8 cellular contexts compared by ENCODE assay signal in the genomic region with DNA sequence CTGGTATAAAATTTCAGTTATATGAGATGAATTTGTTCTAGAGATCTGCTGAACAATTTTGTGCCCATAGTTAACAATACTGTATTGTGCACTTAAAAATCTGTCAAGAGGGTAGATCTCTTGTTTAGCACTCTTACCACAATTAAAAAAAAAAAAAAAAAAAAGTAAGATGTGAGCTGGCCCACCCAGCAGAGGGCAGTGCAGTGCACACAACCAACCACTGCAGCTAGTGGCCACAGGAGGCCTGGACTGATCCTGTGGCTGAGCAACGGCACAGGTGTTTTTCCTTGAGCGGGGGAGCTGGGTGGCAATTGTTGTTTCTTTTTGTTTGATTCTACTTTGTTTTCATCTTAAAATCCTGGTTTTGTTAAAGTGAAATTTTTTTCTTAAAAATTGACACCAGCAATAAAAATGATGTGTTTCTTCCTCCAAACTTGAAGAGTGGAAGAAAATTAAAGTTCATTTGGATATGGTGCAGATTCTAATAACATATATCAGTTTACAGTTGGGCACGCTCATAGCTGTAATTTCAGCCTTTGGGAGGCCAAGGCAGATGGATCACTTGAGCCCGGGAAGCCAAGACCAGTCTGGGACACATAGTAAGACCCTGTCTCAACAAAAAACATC.
DNase-seq lines count a peak whose midpoint lies in the region; ATAC-seq and TF ChIP-seq lines count a peak whose summit lies in the region.

No MANE protein-coding gene starts in this region.

- no peak overlapping the region for H3K27ac Mint-ChIP-seq in activated T-helper 17 cell treated with anti-CD3 and anti-CD28 coated beads, Interleukin-2, amount 50 U/mL, for 72 hours

- H3K36me3 ChIP-seq in Peyer's patch: no peaks in the 10 kb centered on the region

- peak; percentile 30 for TF ChIP-seq CTCF in HL-60 (IDR thresholded peaks at IDR 0.05; ENCODE audit: insufficient read depth, low read length)
- peak; percentile 42 to 64 (median 60) for TF ChIP-seq CTCF in Peyer's patch (IDR thresholded peaks at IDR 0.05)

- H3K27ac ChIP-seq in HL-60 (replicated peaks) (no peak overlapping the region), Peyer's patch (no peak overlapping the region)

- no peak for TF ChIP-seq POLR2A in Peyer's patch (IDR thresholded peaks at IDR 0.05)

- peaks cover 20% of the 10 kb centered on the region for H3K27me3 Mint-ChIP-seq in activated T-helper 17 cell treated with anti-CD3 and anti-CD28 coated beads, Interleukin-2, amount 50 U/mL, for 72 hours

- peak; percentile 63 for ATAC-seq in GM19023 (IDR thresholded peaks at IDR 0.05; ENCODE audit: unreplicated experiment)
- peak; percentile 62 for ATAC-seq in activated T-helper 17 cell treated with anti-CD3 and anti-CD28 coated beads, Interleukin-2, amount 50 U/mL, for 72 hours (replicated peaks)

- no peak overlapping the region for H3K4me3 ChIP-seq in HL-60 (replicated peaks; ENCODE audit: insufficient read depth, low read length)
- H3K4me3 ChIP-seq in Peyer's patch: no peak overlapping the region

- H3K9me3 ChIP-seq in Peyer's patch: no peaks in the 10 kb centered on the region

- no peaks in the 10 kb centered on the region for H3K4me1 ChIP-seq in Peyer's patch

- H3K4me1 Mint-ChIP-seq in activated T-helper 17 cell treated with anti-CD3 and anti-CD28 coated beads, Interleukin-2, amount 50 U/mL, for 72 hours: no peaks in the 10 kb centered on the region

- DNase-seq in Ammon's horn (ENCODE audit: low spot score) (peak; percentile 40), HL-60 (ENCODE audit: low read depth in 1 of 2, low spot score in 1 of 2) (peak; percentile 6 to 35), Peyer's patch (peak; percentile 37 to 67 (median 64)), globus pallidus (ENCODE audit: low spot score) (peak; percentile 13), retina (peak; percentile 66), occipital lobe (lab: John Stamatoyannopoulos, UW) (no peak)

- no peaks in the 10 kb centered on the region for H3K9me3 Mint-ChIP-seq in activated T-helper 17 cell treated with anti-CD3 and anti-CD28 coated beads, Interleukin-2, amount 50 U/mL, for 72 hours

- H3K27me3 ChIP-seq in HL-60 (ENCODE audit: insufficient read depth, poor library complexity, severe bottlenecking) (no peaks in the 10 kb centered on the region), Peyer's patch (no peaks in the 10 kb centered on the region)

- H3K36me3 Mint-ChIP-seq in activated T-helper 17 cell treated with anti-CD3 and anti-CD28 coated beads, Interleukin-2, amount 50 U/mL, for 72 hours (ENCODE audit: low read depth): no peaks in the 10 kb centered on the region

- H3K4me3 Mint-ChIP-seq in activated T-helper 17 cell treated with anti-CD3 and anti-CD28 coated beads, Interleukin-2, amount 50 U/mL, for 72 hours: no peak overlapping the region
